9 cellular contexts compared by ENCODE assay signal in genomic region chr11:106091480-106092123, GRCh38. TPM values are rescaled to one million over a fixed set of nuclear protein-coding genes. Genes with fewer than 3 reads are reported as not detected.
A peak's percentile ranks its signal among the peaks of the same experiment; 100 is the strongest.
DNase-seq lines count a peak whose midpoint lies in the region; ATAC-seq and TF ChIP-seq lines count a peak whose summit lies in the region.
"Had no signal": no experiment of that assay in that cellular context is flagged by ENCODE, and none has a peak within 500 bp of the region (broad histone marks: within the 10 kb centered on the region; RNA-seq: fewer than 3 reads in every experiment).

No MANE protein-coding gene starts in this region.

- no peaks in the 10 kb centered on the region for H3K27me3 Mint-ChIP-seq in progenitor cell of endocrine pancreas

- H3K4me1 ChIP-seq in aorta (ENCODE audit: control insufficient read depth in 1 of 2, insufficient read depth in 2 of 2, low read length in 2 of 2) = peaks cover 0 to 3% of the 10 kb centered on the region in 2 donors

- intact Hi-C loops in aorta (cut with DNase I) = no loop called here

- peaks cover 41% of the 10 kb centered on the region for H3K36me3 Mint-ChIP-seq in progenitor cell of endocrine pancreas (ENCODE audit: insufficient read depth)

- peak overlapping the region; percentile 39 for H3K27ac ChIP-seq in brain microvascular endothelial cell
- H3K27ac ChIP-seq in aorta (ENCODE audit: low read depth in 1 of 2, low read length in 2 of 2) = no peak overlapping the region
- H3K27ac ChIP-seq: adrenal gland had no signal

- no peak for TF ChIP-seq CTCF in AG10803 (conservative IDR thresholded peaks at IDR 0.05; ENCODE audit: low read length)
- no peak for TF ChIP-seq CTCF in brain microvascular endothelial cell (IDR thresholded peaks at IDR 0.05; ENCODE audit: low read depth, low read length, missing control alignments)
- TF ChIP-seq CTCF in progenitor cell of endocrine pancreas (IDR thresholded peaks at IDR 0.05; ENCODE audit: unreplicated experiment) = no peak

- no peaks in the 10 kb centered on the region for H3K9me3 Mint-ChIP-seq in progenitor cell of endocrine pancreas (ENCODE audit: low read depth)

- H3K4me1 Mint-ChIP-seq in progenitor cell of endocrine pancreas (ENCODE audit: low read depth) = peaks cover 23% of the 10 kb centered on the region

- no peaks in the 10 kb centered on the region for H3K9me3 ChIP-seq in aorta (ENCODE audit: control insufficient read depth, low read length)
- H3K9me3 ChIP-seq: adrenal gland had no signal

- DNase-seq in AG10803 (ENCODE audit: low read depth) (peak; percentile 32), brain microvascular endothelial cell (peak; percentile 62), NCI-H446 (lab: John Stamatoyannopoulos, UW) (no peak), progenitor cell of endocrine pancreas (ENCODE audit: low spot score, unreplicated experiment) (no peak), NCI-H510A (lab: John Stamatoyannopoulos, UW) (no peak), aorta (no peak)

- H3K4me3 Mint-ChIP-seq in progenitor cell of endocrine pancreas (ENCODE audit: low read depth) = no peak overlapping the region

- 26 to 29% methylated on average over 3 of the region's 3 CpGs for WGBS in aorta, 2 donors

- ATAC-seq in GM19328 (IDR thresholded peaks at IDR 0.05; ENCODE audit: unreplicated experiment) = peak; percentile 97
- ATAC-seq in HG03159 (IDR thresholded peaks at IDR 0.05; ENCODE audit: unreplicated experiment) = peak; percentile 99
- no peak for ATAC-seq in aorta (ENCODE audit: low FRiP score)

- H3K27me3 ChIP-seq in brain microvascular endothelial cell (replicated peaks) (no peaks in the 10 kb centered on the region), aorta (ENCODE audit: control insufficient read depth in 1 of 2, insufficient read depth in 2 of 2, low read length in 1 of 2) (no peaks in the 10 kb centered on the region)
- H3K27me3 ChIP-seq: adrenal gland had no signal

- H3K4me3 ChIP-seq in AG10803 (ENCODE audit: low read length) (no peak overlapping the region), brain microvascular endothelial cell (ENCODE audit: low read depth, low read length) (no peak overlapping the region), aorta (ENCODE audit: low read length in 2 of 2) (no peak overlapping the region)

- in situ Hi-C loops in brain microvascular endothelial cell (cut with HindIII; ENCODE audit: low pct_ligation_motif_present, low sequenced_read_pairs) = no loop called here

- H3K27ac Mint-ChIP-seq in progenitor cell of endocrine pancreas = no peak overlapping the region

- H3K36me3 ChIP-seq in brain microvascular endothelial cell (replicated peaks) (peaks cover 16% of the 10 kb centered on the region), aorta (ENCODE audit: control insufficient read depth in 1 of 2, insufficient read depth in 2 of 2, low read length in 1 of 2) (peaks cover 0 to 11% of the 10 kb centered on the region in 2 donors)

RNA-seq across cellular contexts. Expression of gene AASDHPPT, which starts 14.1 kb away (rescaled TPM):
- total RNA-seq in progenitor cell of endocrine pancreas (56.7 and 60.4 TPM in 2 replicates), aorta (10 to 100 TPM; 20.0 to 23.4 TPM)
- polyA plus RNA-seq in aorta = 10 to 100 TPM; 11.1 to 12.8 TPM

RNA-seq across cellular contexts. Expression of gene KBTBD3, which starts 14.5 kb away (rescaled TPM):
- 5.0 and 6.3 TPM in 2 replicates for total RNA-seq in progenitor cell of endocrine pancreas
- total RNA-seq in aorta = 1 to 10 TPM; 9.7 to 9.9 TPM
- 10 to 100 TPM in 1 of 2 donors, 1 to 10 TPM in 1; 4.5 to 16.2 TPM for polyA plus RNA-seq in aorta

Comparison
In these comparisons a context has a peak if more than half of its experiments do, and no peak if none do; other contexts are left out.
1. DNase-seq: peak in AG10803 (single experiment) and brain microvascular endothelial cell (single experiment); none in NCI-H446 (0 of 2), progenitor cell of endocrine pancreas (single experiment), NCI-H510A (single experiment) and aorta (0 of 2).